ENCODE assay signal across 17 cellular contexts in genomic region chr11:68506908-68507307, GRCh38. TPM values are rescaled to one million over a fixed set of nuclear protein-coding genes. Genes with fewer than 3 reads are reported as not detected.
DNase-seq lines count a peak whose midpoint lies in the region; ATAC-seq lines count a peak whose summit lies in the region.
"Had no signal": no experiment of that assay in that cellular context is flagged by ENCODE, and none has a peak within 500 bp of the region (broad histone marks: within the 10 kb centered on the region; RNA-seq: fewer than 3 reads in every experiment).

No MANE protein-coding gene starts in this region.

- H3K36me3 Mint-ChIP-seq in memory B cell = peaks cover 11% of the 10 kb centered on the region

- no peaks in the 10 kb centered on the region for H3K27me3 ChIP-seq in H7 (ENCODE audit: control insufficient read depth, insufficient read depth, low read length)
- H3K27me3 ChIP-seq: tibial artery had no signal

- H3K27ac Mint-ChIP-seq in memory B cell = peak overlapping the region; percentile 32
- H3K27ac Mint-ChIP-seq: activated CD4-positive, alpha-beta T cell treated with anti-CD3 and anti-CD28 coated beads for 36 hours had no signal

- H3K36me3 ChIP-seq in SK-N-MC (ENCODE audit: insufficient read depth, low read length) (peaks cover 5% of the 10 kb centered on the region), H7 (replicated peaks; ENCODE audit: control insufficient read depth, insufficient read depth, low read length) (no peaks in the 10 kb centered on the region; the same call in 1 of the 2 replicates)
- H3K36me3 ChIP-seq: lower lobe of right lung, tibial artery had no signal

- DNase-seq in NCI-H446 treated with DMSO at 0.1 percent for 48 hours (lab: John Stamatoyannopoulos, UW) (peak; percentile 24), NCI-H446 (lab: John Stamatoyannopoulos, UW) (no peak), HuH-7 (ENCODE audit: low spot score) (peak; percentile 41), SK-N-MC (ENCODE audit: low read depth, low spot score) (no peak), memory B cell (ENCODE audit: low spot score in 2 of 2) (no peak), H7 (no peak), HUDEP-2 (lab: John Stamatoyannopoulos, UW; ENCODE audit: unreplicated experiment in 76 of 76) (no peak), medulla oblongata (ENCODE audit: extremely low spot score) (no peak)
- DNase-seq: activated CD4-positive, alpha-beta T cell treated with anti-CD3 and anti-CD28 coated beads for 36 hours; DMS79; GOT3; hypothalamus; lower lobe of right lung; nucleus accumbens; SW 1271; tibial artery had no signal

- peaks cover 60% of the 10 kb centered on the region for H3K4me1 Mint-ChIP-seq in memory B cell

- H3K4me3 ChIP-seq in SK-N-MC = no peak overlapping the region
- H3K4me3 ChIP-seq in H7 (ENCODE audit: insufficient read depth, low read depth, low read length) = no peak overlapping the region
- H3K4me3 ChIP-seq: A549, lower lobe of right lung, tibial artery had no signal

- H3K9ac ChIP-seq in SK-N-MC (ENCODE audit: insufficient read length) = no peak overlapping the region

- H3K4me3 Mint-ChIP-seq in memory B cell = no peak overlapping the region
- H3K4me3 Mint-ChIP-seq: activated CD4-positive, alpha-beta T cell treated with anti-CD3 and anti-CD28 coated beads for 36 hours had no signal

- H3K9me3 Mint-ChIP-seq in memory B cell = no peaks in the 10 kb centered on the region

- no peaks in the 10 kb centered on the region for H3K27me3 Mint-ChIP-seq in memory B cell
- H3K27me3 Mint-ChIP-seq: activated CD4-positive, alpha-beta T cell treated with anti-CD3 and anti-CD28 coated beads for 36 hours had no signal

- no peak for ATAC-seq in memory B cell (ENCODE audit: low read depth)
- ATAC-seq: activated CD4-positive, alpha-beta T cell treated with anti-CD3 and anti-CD28 coated beads for 36 hours; lower lobe of right lung had no signal

- no peaks in the 10 kb centered on the region for H3K9me3 ChIP-seq in SK-N-MC (ENCODE audit: low read depth, low read length)
- H3K9me3 ChIP-seq: A549, lower lobe of right lung, tibial artery had no signal

- H3K27ac ChIP-seq in SK-N-MC = 0 out of 2 replicates have a peak overlapping the region, but pooled peaks have one; percentile 40
- H3K27ac ChIP-seq: A549, lower lobe of right lung, tibial artery had no signal

RNA-seq across cellular contexts. Expression of gene PPP6R3, which starts 46.4 kb away (rescaled TPM):
- total RNA-seq in H7 (2014; rRNA removed; shearing (Covaris generic)) = 133 and 142 TPM in 2 replicates

Comparison
In these comparisons a context has a peak if more than half of its experiments do, and no peak if none do; other contexts are left out.
1. DNase-seq: peak in NCI-H446 treated with DMSO at 0.1 percent for 48 hours (single experiment) and HuH-7 (single experiment); none in NCI-H446 (0 of 2), SK-N-MC (single experiment), memory B cell (0 of 2), H7 (single experiment), HUDEP-2 (0 of 76) and medulla oblongata (single experiment).